ENCODE assay signal across 5 cellular contexts in genomic region chr19:43083721-43084120, GRCh38. TPM values are rescaled to one million over a fixed set of nuclear protein-coding genes. Genes with fewer than 3 reads are reported as not detected.
"Had no signal": no experiment of that assay in that cellular context is flagged by ENCODE, and none has a peak within 500 bp of the region (broad histone marks: within the 10 kb centered on the region; RNA-seq: fewer than 3 reads in every experiment).

No MANE protein-coding gene starts in this region.

RNA-seq across cellular contexts. Expression of gene PSG2, which starts 1.2 kb away (rescaled TPM):
- total RNA-seq: GM23338, H1, H4, H9 had no signal
- polyA plus RNA-seq: GM23338, H1 had no signal

RNA-seq across cellular contexts. Expression of gene PSG11, which starts 57.5 kb away (rescaled TPM):
- total RNA-seq: GM23248, GM23338, H1, H4, H9 had no signal
- polyA plus RNA-seq: GM23338, H1 had no signal
